8 cellular contexts compared by ENCODE assay signal in genomic region chr1:114715952-114716303, GRCh38. TPM values are rescaled to one million over a fixed set of nuclear protein-coding genes. Genes with fewer than 3 reads are reported as not detected.
DNase-seq lines count a peak whose midpoint lies in the region; ATAC-seq, FAIRE-seq and TF ChIP-seq lines count a peak whose summit lies in the region.

No MANE protein-coding gene starts in this region.

- H3K9me1 ChIP-seq in K562 (ENCODE audit: control insufficient read depth, insufficient read depth, low read length): no peaks in the 10 kb centered on the region

- peaks cover 77% of the 10 kb centered on the region for H3K36me3 Mint-ChIP-seq in CD8-positive, alpha-beta T cell

- WGBS in K562 (ENCODE audit: insufficient coverage, low coverage, missing lambda C conversion rate): 9% methylated on average over 4 of the region's 4 CpGs
- no CpG with 5 or more reads among the region's 4 CpGs for WGBS in mesendoderm (ENCODE audit: extremely low coverage, insufficient coverage, low lambda C conversion rate)

- no peak overlapping the region for H2BK120ac ChIP-seq in mesendoderm (ENCODE audit: low read depth, low read length)

- no peak for FAIRE-seq in K562 (lab: Jason Lieb, UNC)

- CTCF ChIA-PET in CD8-positive, alpha-beta T cell (lab: Charles Lee): no interaction called here
- CTCF ChIA-PET in K562 (lab: Yijun Ruan, JAX; ENCODE audit: low intra/inter-chr PET ratio): interaction anchor here (1.4 kb wide), 1 partner anchor 369 kb away, joined by 8 read pairs; no protein-coding TSS in a partner anchor

- no peak overlapping the region for H4K8ac ChIP-seq in mesendoderm (ENCODE audit: low read depth, low read length)

- TF ChIP-seq POLR2A in K562 (conservative IDR thresholded peaks at IDR 0.05): no peak

- no peak for DNase-seq in CD8-positive, alpha-beta T cell
- DNase-seq in K562 (ENCODE audit: extremely low read depth in 1 of 4, low spot score in 3 of 4) (peak; percentile 21 to 30 (median 25)), mesendoderm (no peak), DMS79 treated with DMSO at 0.1 percent for 48 hours (lab: John Stamatoyannopoulos, UW) (no peak), HuH-7.5 (ENCODE audit: low spot score) (no peak)

- H2BK15ac ChIP-seq in mesendoderm (replicated peaks; ENCODE audit: low read depth): no peak overlapping the region

- H3K4me1 Mint-ChIP-seq in CD8-positive, alpha-beta T cell (ENCODE audit: low read depth): peaks cover 34% of the 10 kb centered on the region

- POLR2A ChIA-PET in CD8-positive, alpha-beta T cell (lab: Charles Lee): interaction anchor here (0.6 to 4.4 kb wide), 9 partner anchors 11 to 375 kb away, joined by 3 to 23 read pairs (median 4); partner anchors contain the start of genes AMPD1, CSDE1 and SIKE1
- POLR2A ChIA-PET in K562 (lab: Yijun Ruan, JAX): interaction anchor here (0.7 to 2.9 kb wide), 13 partner anchors 9 to 64 kb away, joined by 3 to 25 read pairs (median 4); partner anchors contain the start of genes AMPD1, CSDE1 and SIKE1

- peak overlapping the region; percentile 97 for H3K4me3 Mint-ChIP-seq in CD8-positive, alpha-beta T cell

- no peaks in the 10 kb centered on the region for H3K9me3 Mint-ChIP-seq in CD8-positive, alpha-beta T cell

- H3K9ac ChIP-seq in K562 (ENCODE audit: insufficient read depth in 1 of 2, low read depth in 2 of 2, low read length in 2 of 2): peak overlapping the region; percentile 90 to 98
- peak overlapping the region; percentile 99 for H3K9ac ChIP-seq in mesendoderm (ENCODE audit: low read length)

- peak overlapping the region; percentile 28 for H3K4ac ChIP-seq in mesendoderm (ENCODE audit: low read depth, low read length)

- H3K4me2 ChIP-seq in K562 (ENCODE audit: insufficient read depth, low read length) (peak overlapping the region; percentile 93), mesendoderm (ENCODE audit: low read length) (peak overlapping the region; percentile 19)

- H3K79me2 ChIP-seq in K562 (ENCODE audit: control insufficient read depth, insufficient read depth, low read length) (peaks cover 30% of the 10 kb centered on the region), mesendoderm (ENCODE audit: control insufficient read depth, insufficient read depth, low read length) (peaks cover 12% of the 10 kb centered on the region)

- no peak for TF ChIP-seq CTCF in CD8-positive, alpha-beta T cell (IDR thresholded peaks at IDR 0.05)
- no peak for TF ChIP-seq CTCF in K562 (IDR thresholded peaks at IDR 0.05 in 2 of 3, conservative IDR thresholded peaks at IDR 0.05 in 1 of 3; ENCODE audit: insufficient read depth in 2 of 3, low read depth in 1 of 3, low read length in 3 of 3)

- peak overlapping the region; percentile 97 for H2AFZ ChIP-seq in K562 (ENCODE audit: low read depth, low read length)

- no peak overlapping the region for H2BK5ac ChIP-seq in mesendoderm (ENCODE audit: low read length)

- no peak for TF ChIP-seq EP300 in K562 (IDR thresholded peaks at IDR 0.05; ENCODE audit: low read length)

- peak overlapping the region; percentile 87 for H3K4me3 ChIP-seq in CD8-positive, alpha-beta T cell (ENCODE audit: low read depth, low read length)
- H3K4me3 ChIP-seq in K562: peak overlapping the region; percentile 86
- peak overlapping the region; percentile 95 for H3K4me3 ChIP-seq in mesendoderm (ENCODE audit: low read length)

- H2AK5ac ChIP-seq in mesendoderm (ENCODE audit: low read length): peak overlapping the region; percentile 17

- TSS peak; percentile 50 for BruUV-seq in K562 (replicated peaks; lab: Mats Ljungman, UMichigan)

- H3K27me3 ChIP-seq in CD8-positive, alpha-beta T cell (ENCODE audit: insufficient read depth, low read length): no peaks in the 10 kb centered on the region
- no peaks in the 10 kb centered on the region for H3K27me3 ChIP-seq in K562 (ENCODE audit: control insufficient read depth in 2 of 2, insufficient read depth in 2 of 2, low read length in 2 of 2)
- no peaks in the 10 kb centered on the region for H3K27me3 ChIP-seq in mesendoderm (ENCODE audit: insufficient read depth, low read length, poor library complexity)

- H3K27ac ChIP-seq in CD8-positive, alpha-beta T cell (ENCODE audit: low read depth, low read length): peak overlapping the region; percentile 94
- H3K27ac ChIP-seq in K562 (ENCODE audit: extremely low read depth, low read depth, low read length) (peak overlapping the region; percentile 97), mesendoderm (ENCODE audit: low read depth, low read length) (peak overlapping the region; percentile 61)

- H3K23ac ChIP-seq in mesendoderm (ENCODE audit: low read length): no peak overlapping the region

- intact Hi-C loops in CD8-positive, alpha-beta T cell (cut with DNase I, micrococcal nuclease): loop anchor here (1.0 to 5.0 kb wide), 9 partner anchors 41 to 904 kb away; partner anchors contain the start of genes BCAS2 (in 2 of the 2), CSDE1 (in 2 of the 2), DENND2C (in 2 of the 2) and RSBN1 (in 2 of the 2)
- intact Hi-C loops in K562 (cut with micrococcal nuclease): loop anchor here (2.0 kb wide), 2 partner anchors 19 to 41 kb away; partner anchors contain the start of gene CSDE1

- H3K27ac Mint-ChIP-seq in CD8-positive, alpha-beta T cell: peak overlapping the region; percentile 100

- H4K5ac ChIP-seq in mesendoderm (ENCODE audit: low read length): peak overlapping the region; percentile 97

- H3K36me3 ChIP-seq in CD8-positive, alpha-beta T cell (ENCODE audit: insufficient read depth, low read length): peaks cover 37% of the 10 kb centered on the region
- H3K36me3 ChIP-seq in K562 (ENCODE audit: control insufficient read depth, insufficient read depth, low read length) (peaks cover 86% of the 10 kb centered on the region), mesendoderm (ENCODE audit: control insufficient read depth, insufficient read depth, low read length) (peaks cover 6% of the 10 kb centered on the region)

- no peak overlapping the region for H3K18ac ChIP-seq in mesendoderm (ENCODE audit: low read length)

- TF ChIP-seq RAD21 in K562 (CRISPR knock-in tag; conservative IDR thresholded peaks at IDR 0.05 in 1 of 2, IDR thresholded peaks at IDR 0.05 in 1 of 2): no peak

- peaks cover 16% of the 10 kb centered on the region for H3K4me1 ChIP-seq in CD8-positive, alpha-beta T cell (ENCODE audit: insufficient read depth, low read length)
- H3K4me1 ChIP-seq in K562 (replicated peaks in 1 of 2; ENCODE audit: control insufficient read depth in 2 of 2, insufficient read depth in 2 of 2, low read length in 2 of 2) (peaks cover 0 to 9% of the 10 kb centered on the region in 2 experiments; a peak in 2 of 5 replicates), mesendoderm (ENCODE audit: control insufficient read depth, low read depth, low read length) (no peaks in the 10 kb centered on the region)

- no peaks in the 10 kb centered on the region for H3K9me3 ChIP-seq in CD8-positive, alpha-beta T cell (ENCODE audit: low read length)
- H3K9me3 ChIP-seq in K562 (replicated peaks; ENCODE audit: control insufficient read depth, insufficient read depth, low read depth, low read length): no peaks in the 10 kb centered on the region

- no peak for ATAC-seq in CD8-positive, alpha-beta T cell
- ATAC-seq in HG03520 (IDR thresholded peaks at IDR 0.05; ENCODE audit: unreplicated experiment) (peak; percentile 6), K562 (peak; percentile 37), HG03025 (IDR thresholded peaks at IDR 0.05; ENCODE audit: low FRiP score, unreplicated experiment) (no peak), GM21423 (IDR thresholded peaks at IDR 0.05; ENCODE audit: unreplicated experiment) (no peak)

- H4K20me1 ChIP-seq in K562 (replicated peaks; ENCODE audit: control insufficient read depth, insufficient read depth, low read length): no peaks in the 10 kb centered on the region

- H3K79me1 ChIP-seq in mesendoderm (ENCODE audit: low read length): peaks cover 4% of the 10 kb centered on the region

- no peaks in the 10 kb centered on the region for H3K27me3 Mint-ChIP-seq in CD8-positive, alpha-beta T cell (ENCODE audit: low read depth)

- H3K56ac ChIP-seq in mesendoderm (ENCODE audit: low read length): peak overlapping the region; percentile 96

- in situ Hi-C loops in K562 (cut with MboI): no loop called here

RNA-seq across cellular contexts. Expression of gene NRAS, which starts 0.6 kb away (rescaled TPM):
- total RNA-seq in CD8-positive, alpha-beta T cell: 10 to 100 TPM; 46.0 to 46.4 TPM
- total RNA-seq in K562 (2011; cell fraction: chromatin; rRNA removed; ENCODE audit: low replicate concordance): 6.6 and 16.1 TPM in 2 replicates
- 6.3 and 6.6 TPM in 2 replicates for total RNA-seq in K562 (2011; cell fraction: nucleolus; rRNA removed)
- total RNA-seq in K562 (2011; cell fraction: nucleoplasm; rRNA removed): 13.1 and 23.9 TPM in 2 replicates
- total RNA-seq in K562 (2014; rRNA removed) (48.8 and 54.0 TPM in 2 replicates), K562 (2014; rRNA removed; fragmentation: Illumina TruSeq; extraction: Trizol) (94.5 and 107 TPM in 2 replicates), K562 (2015; rRNA removed; fragmentation: Illumina TruSeq; extraction: Trizol) (75.7 and 84.1 TPM in 2 replicates), K562 (2021) (60.3 and 60.6 TPM in 2 replicates)
- polyA plus RNA-seq in K562 (2011; rRNA removed) (56.1 and 76.7 TPM in 2 replicates), K562 (2014; fragmentation: Illumina TruSeq; extraction: Trizol) (64.2 and 75.4 TPM in 2 replicates), K562 (2014; fragmentation: Nextera tagmentation; extraction: Ambion mirVana) (10 to 100 TPM; 58.2 to 79.7 TPM), K562 (2014; rRNA removed) (40.7 and 49.0 TPM in 2 replicates)
- 18.1 and 33.5 TPM in 2 replicates for polyA plus RNA-seq in K562 (2011; cell fraction: cytosol; rRNA removed)
- 7.7 and 9.0 TPM in 2 replicates for polyA plus RNA-seq in K562 (2011; cell fraction: nucleus; rRNA removed)
- polyA plus RNA-seq in K562 (2012): 43.0 and 46.9 TPM in 2 replicates
- 132 and 140 TPM in 2 replicates for polyA minus RNA-seq in K562 (2011; rRNA and poly(A)+ RNA removed)
- 35.5 and 51.2 TPM in 2 replicates for polyA minus RNA-seq in K562 (2011; cell fraction: cytosol; rRNA and poly(A)+ RNA removed)
- 7.1 and 13.3 TPM in 2 replicates for polyA minus RNA-seq in K562 (2011; cell fraction: nucleus; rRNA and poly(A)+ RNA removed)
- 69.5 TPM for polyA plus RNA-seq in mesendoderm (2013, experiment 1 of 2)
- polyA plus RNA-seq in mesendoderm (2013, experiment 2 of 2): 68.1 TPM

RNA-seq across cellular contexts. Expression of gene AMPD1, which starts 20.6 kb away (rescaled TPM):
- not detected for total RNA-seq in CD8-positive, alpha-beta T cell
- 0.63 TPM in 1 of 2 replicates, not detected in the other for total RNA-seq in K562 (2011; cell fraction: chromatin; rRNA removed; ENCODE audit: low replicate concordance)
- not detected in 2 replicates for total RNA-seq in K562 (2011; cell fraction: nucleolus; rRNA removed)
- not detected in 2 replicates for total RNA-seq in K562 (2011; cell fraction: nucleoplasm; rRNA removed)
- total RNA-seq in K562 (2014; rRNA removed) (not detected in 2 replicates), K562 (2014; rRNA removed; fragmentation: Illumina TruSeq; extraction: Trizol) (not detected in 2 replicates), K562 (2015; rRNA removed; fragmentation: Illumina TruSeq; extraction: Trizol) (not detected in 2 replicates), K562 (2021) (not detected in 2 replicates)
- polyA plus RNA-seq in K562 (2011; rRNA removed) (0.04 and 0.08 TPM in 2 replicates), K562 (2014; fragmentation: Illumina TruSeq; extraction: Trizol) (not detected in 2 replicates), K562 (2014; fragmentation: Nextera tagmentation; extraction: Ambion mirVana) (not detected), K562 (2014; rRNA removed) (0.17 TPM in 1 of 2 replicates, not detected in the other)
- 0.04 TPM in 1 of 2 replicates, not detected in the other for polyA plus RNA-seq in K562 (2011; cell fraction: cytosol; rRNA removed)
- polyA plus RNA-seq in K562 (2011; cell fraction: nucleus; rRNA removed): 0.04 TPM in 1 of 2 replicates, not detected in the other
- not detected in 2 replicates for polyA plus RNA-seq in K562 (2012)
- polyA minus RNA-seq in K562 (2011; rRNA and poly(A)+ RNA removed): not detected in 2 replicates
- polyA minus RNA-seq in K562 (2011; cell fraction: cytosol; rRNA and poly(A)+ RNA removed): not detected in 2 replicates
- polyA minus RNA-seq in K562 (2011; cell fraction: nucleus; rRNA and poly(A)+ RNA removed): not detected in 2 replicates
- polyA plus RNA-seq in mesendoderm (2013, experiment 1 of 2): not detected
- polyA plus RNA-seq in mesendoderm (2013, experiment 2 of 2): not detected

RNA-seq across cellular contexts. Expression of gene CSDE1, which starts 41.9 kb away (rescaled TPM):
- total RNA-seq in CD8-positive, alpha-beta T cell: 100 to 1,000 TPM; 732 to 774 TPM
- 115 and 267 TPM in 2 replicates for total RNA-seq in K562 (2011; cell fraction: chromatin; rRNA removed; ENCODE audit: low replicate concordance)
- 68.3 and 72.0 TPM in 2 replicates for total RNA-seq in K562 (2011; cell fraction: nucleolus; rRNA removed)
- total RNA-seq in K562 (2011; cell fraction: nucleoplasm; rRNA removed): 119 and 159 TPM in 2 replicates
- total RNA-seq in K562 (2014; rRNA removed): 403 and 417 TPM in 2 replicates
- total RNA-seq in K562 (2014; rRNA removed; fragmentation: Illumina TruSeq; extraction: Trizol): 491 and 540 TPM in 2 replicates
- 489 and 519 TPM in 2 replicates for total RNA-seq in K562 (2015; rRNA removed; fragmentation: Illumina TruSeq; extraction: Trizol)
- total RNA-seq in K562 (2021): 490 and 538 TPM in 2 replicates
- 293 and 344 TPM in 2 replicates for polyA plus RNA-seq in K562 (2011; rRNA removed)
- polyA plus RNA-seq in K562 (2011; cell fraction: cytosol; rRNA removed): 77.3 and 177 TPM in 2 replicates
- polyA plus RNA-seq in K562 (2011; cell fraction: nucleus; rRNA removed): 163 and 234 TPM in 2 replicates
- polyA plus RNA-seq in K562 (2012): 294 and 854 TPM in 2 replicates
- polyA plus RNA-seq in K562 (2014; fragmentation: Illumina TruSeq; extraction: Trizol): 404 and 453 TPM in 2 replicates
- polyA plus RNA-seq in K562 (2014; fragmentation: Nextera tagmentation; extraction: Ambion mirVana): 100 to 1,000 TPM; 174 to 365 TPM
- 250 and 262 TPM in 2 replicates for polyA plus RNA-seq in K562 (2014; rRNA removed)
- polyA minus RNA-seq in K562 (2011; rRNA and poly(A)+ RNA removed): 1,116 and 1,163 TPM in 2 replicates
- 213 and 256 TPM in 2 replicates for polyA minus RNA-seq in K562 (2011; cell fraction: cytosol; rRNA and poly(A)+ RNA removed)
- 82.3 and 182 TPM in 2 replicates for polyA minus RNA-seq in K562 (2011; cell fraction: nucleus; rRNA and poly(A)+ RNA removed)
- polyA plus RNA-seq in mesendoderm (2013, experiment 1 of 2): 451 TPM
- polyA plus RNA-seq in mesendoderm (2013, experiment 2 of 2): 450 TPM

RNA-seq across cellular contexts. Expression of gene DENND2C, which starts 46.1 kb away (rescaled TPM):
- total RNA-seq in CD8-positive, alpha-beta T cell: 1 to 10 TPM; 5.3 to 6.6 TPM
- 0.14 and 0.28 TPM in 2 replicates for total RNA-seq in K562 (2011; cell fraction: chromatin; rRNA removed; ENCODE audit: low replicate concordance)
- not detected in 2 replicates for total RNA-seq in K562 (2011; cell fraction: nucleolus; rRNA removed)
- total RNA-seq in K562 (2011; cell fraction: nucleoplasm; rRNA removed): 0.22 and 0.23 TPM in 2 replicates
- total RNA-seq in K562 (2014; rRNA removed): 0.16 and 0.23 TPM in 2 replicates
- total RNA-seq in K562 (2014; rRNA removed; fragmentation: Illumina TruSeq; extraction: Trizol): 0.25 and 0.35 TPM in 2 replicates
- total RNA-seq in K562 (2015; rRNA removed; fragmentation: Illumina TruSeq; extraction: Trizol): 0.14 and 0.15 TPM in 2 replicates
- total RNA-seq in K562 (2021): 0.11 TPM in 2 replicates
- polyA plus RNA-seq in K562 (2011; rRNA removed): 0.03 and 0.15 TPM in 2 replicates
- polyA plus RNA-seq in K562 (2011; cell fraction: cytosol; rRNA removed): 0.01 and 0.03 TPM in 2 replicates
- 0.06 TPM in 1 of 2 replicates, not detected in the other for polyA plus RNA-seq in K562 (2011; cell fraction: nucleus; rRNA removed)
- 0.14 and 0.17 TPM in 2 replicates for polyA plus RNA-seq in K562 (2012)
- 0.10 and 0.15 TPM in 2 replicates for polyA plus RNA-seq in K562 (2014; fragmentation: Illumina TruSeq; extraction: Trizol)
- under 1 TPM; 0.03 to 0.20 TPM for polyA plus RNA-seq in K562 (2014; fragmentation: Nextera tagmentation; extraction: Ambion mirVana)
- polyA plus RNA-seq in K562 (2014; rRNA removed): 0.04 and 0.07 TPM in 2 replicates
- polyA minus RNA-seq in K562 (2011; rRNA and poly(A)+ RNA removed): 0.21 and 0.28 TPM in 2 replicates
- polyA minus RNA-seq in K562 (2011; cell fraction: cytosol; rRNA and poly(A)+ RNA removed): 0.19 TPM in 1 of 2 replicates, not detected in the other
- polyA minus RNA-seq in K562 (2011; cell fraction: nucleus; rRNA and poly(A)+ RNA removed): under 0.01 TPM in 1 of 2 replicates, not detected in the other
- 1.3 TPM for polyA plus RNA-seq in mesendoderm (2013, experiment 1 of 2)
- polyA plus RNA-seq in mesendoderm (2013, experiment 2 of 2): 1.1 TPM

Comparison
In these comparisons a context has a peak if more than half of its experiments do, and no peak if none do; other contexts are left out.
1. ATAC-seq: peak in HG03520 (single experiment) and K562 (single experiment); none in CD8-positive, alpha-beta T cell (single experiment), HG03025 (single experiment) and GM21423 (single experiment).
2. DNase-seq: peak in K562 (4 of 4); none in CD8-positive, alpha-beta T cell (0 of 7), mesendoderm (single experiment), DMS79 treated with DMSO at 0.1 percent for 48 hours (single experiment) and HuH-7.5 (single experiment).
3. Peak in every context shown above with its lines, with median percentiles within 50 percentile points of each other: H3K27ac ChIP-seq and H3K4me3 ChIP-seq.